15 cellular contexts compared by ENCODE assay signal in the genomic region with DNA sequence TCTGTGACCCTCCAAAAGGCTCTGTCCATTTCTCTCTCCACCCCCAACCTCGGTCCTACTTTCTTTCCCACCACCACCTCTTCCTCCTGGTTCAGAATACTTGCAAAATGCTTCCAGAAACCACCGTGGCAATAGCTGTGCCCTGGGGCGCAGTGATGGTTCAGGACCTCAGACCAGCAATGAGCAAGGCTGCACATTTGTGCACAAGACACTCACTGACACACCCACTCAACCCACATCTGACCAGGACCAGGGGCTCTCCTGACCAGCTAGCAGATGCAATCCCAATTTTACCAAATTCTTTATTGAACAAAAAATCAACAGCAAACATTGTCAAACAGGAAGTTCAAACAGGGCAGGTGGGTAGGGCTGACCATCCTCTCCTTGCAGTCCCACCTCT. TPM values are rescaled to one million over a fixed set of nuclear protein-coding genes. Genes with fewer than 3 reads are reported as not detected.
DNase-seq lines count a peak whose midpoint lies in the region; ATAC-seq, FAIRE-seq and TF ChIP-seq lines count a peak whose summit lies in the region.
"Had no signal": no experiment of that assay in that cellular context is flagged by ENCODE, and none has a peak within 500 bp of the region (broad histone marks: within the 10 kb centered on the region; RNA-seq: fewer than 3 reads in every experiment).

No MANE protein-coding gene starts in this region.

- no peak for TF ChIP-seq POLR2A in right lobe of liver (IDR thresholded peaks at IDR 0.05)
- TF ChIP-seq POLR2A in HepG2 (IDR thresholded peaks at IDR 0.05; ENCODE audit: insufficient read depth in 1 of 2, low read depth in 2 of 2, low read length in 2 of 2), result no peak

- intact Hi-C loops in right lobe of liver (cut with DNase I) (loop anchor here (2.0 to 5.0 kb wide), 2 partner anchors 128 to 129 kb away; no protein-coding TSS in a partner anchor), HepG2 (cut with micrococcal nuclease; ENCODE audit: unreplicated experiment) (no loop called here)

- H3K27ac ChIP-seq in right lobe of liver (no peak overlapping the region), HepG2 (ENCODE audit: extremely low read length, insufficient read depth, low read length) (no peak overlapping the region)

- BruUV-seq in HepG2 (replicated peaks; lab: Mats Ljungman, UMichigan), result no TSS peak

- H3K4me1 ChIP-seq in right lobe of liver (no peaks in the 10 kb centered on the region), HepG2 (ENCODE audit: insufficient read depth, low read length) (peaks cover 22% of the 10 kb centered on the region), adipocyte (ENCODE audit: control insufficient read depth, insufficient read depth, low read length) (peaks cover 13% of the 10 kb centered on the region)

- no peak for TF ChIP-seq RAD21 in HepG2 (CRISPR knock-in tag; IDR thresholded peaks at IDR 0.05)

- H3K9me3 ChIP-seq in right lobe of liver (no peaks in the 10 kb centered on the region), HepG2 (ENCODE audit: low read length) (no peaks in the 10 kb centered on the region), adipocyte (ENCODE audit: control insufficient read depth, low read length) (no peaks in the 10 kb centered on the region)
- H3K9me3 ChIP-seq: esophagus squamous epithelium had no signal

- ATAC-seq in right lobe of liver (no peak), HepG2 (no peak), GM19467 (IDR thresholded peaks at IDR 0.05; ENCODE audit: unreplicated experiment) (no peak)

- no peak for FAIRE-seq in HepG2 (lab: Jason Lieb, UNC)
- FAIRE-seq in urothelium cell line (lab: Jason Lieb, UNC), result peak; percentile 37
- FAIRE-seq: D721Med, keratinocyte had no signal

- H3K36me3 ChIP-seq in right lobe of liver (no peaks in the 10 kb centered on the region), HepG2 (replicated peaks in 1 of 2; ENCODE audit: control insufficient read depth in 1 of 2, insufficient read depth in 2 of 2, low read length in 2 of 2) (no peaks in the 10 kb centered on the region), adipocyte (ENCODE audit: control insufficient read depth, insufficient read depth, low read length, severe bottlenecking) (no peaks in the 10 kb centered on the region)
- H3K36me3 ChIP-seq: esophagus squamous epithelium had no signal

- CTCF ChIA-PET in HepG2 (lab: Yijun Ruan, JAX; ENCODE audit: low intra/inter-chr PET ratio, low total read pairs), result interaction anchor here (1.1 kb wide), 1 partner anchor 25 kb away, joined by 5 read pairs; no protein-coding TSS in a partner anchor

- DNase-seq in right lobe of liver (peak; percentile 10 to 38 (median 23)), HepG2 (ENCODE audit: low spot score) (no peak), adipocyte (ENCODE audit: low read depth) (no peak), mesenteric fat pad (ENCODE audit: low spot score) (peak; percentile 72), urothelium cell line (ENCODE audit: low spot score) (no peak), NCI-H128 (lab: John Stamatoyannopoulos, UW; ENCODE audit: unreplicated experiment) (no peak), NCI-H69 (lab: John Stamatoyannopoulos, UW) (no peak)
- DNase-seq: activated CD4-positive, CD25-positive, alpha-beta regulatory T cell; dermis blood vessel endothelial cell; esophagus squamous epithelium; NCI-H2107; NCI-H526 treated with DMSO at 0.1 percent for 48 hours had no signal

- H3K4me2 ChIP-seq in HepG2 (ENCODE audit: low read depth, low read length), result no peak overlapping the region

- H3K79me2 ChIP-seq in HepG2 (ENCODE audit: insufficient read depth, low read length), result no peaks in the 10 kb centered on the region

- H3K4me3 ChIP-seq in right lobe of liver, result no peak overlapping the region
- no peak overlapping the region for H3K4me3 ChIP-seq in HepG2 (replicated peaks in 1 of 3; ENCODE audit: insufficient read depth in 1 of 3, low read depth in 2 of 3, low read length in 3 of 3)
- no peak overlapping the region for H3K4me3 ChIP-seq in adipocyte (ENCODE audit: low read length)
- H3K4me3 ChIP-seq: esophagus squamous epithelium had no signal

- no peaks in the 10 kb centered on the region for H3K27me3 ChIP-seq in right lobe of liver
- H3K27me3 ChIP-seq in HepG2 (ENCODE audit: control insufficient read depth in 1 of 2, insufficient read depth in 2 of 2, low read length in 2 of 2), result peaks cover 3 to 19% of the 10 kb centered on the region in 2 experiments; a peak in 2 of 5 replicates
- H3K27me3 ChIP-seq in adipocyte (replicated peaks; ENCODE audit: control insufficient read depth, insufficient read depth, low read length), result no peaks in the 10 kb centered on the region

- in situ Hi-C loops in HepG2 (cut with HindIII; ENCODE audit: extremely low pct_ligation_motif_present, low pct_unique_long_range_greater_than_20kb), result no loop called here

- WGBS in right lobe of liver (ENCODE audit: insufficient coverage, low coverage, low lambda C conversion rate, missing lambda C conversion rate), result 60% methylated on average over 3 of the region's 3 CpGs
- WGBS in HepG2 (ENCODE audit: low lambda C conversion rate), result 29% methylated on average over 3 of the region's 3 CpGs

- TF ChIP-seq EP300 in HepG2 (IDR thresholded peaks at IDR 0.05; ENCODE audit: low read depth in 2 of 2, low read length in 2 of 2) (no peak), HepG2 (CRISPR knock-in tag; IDR thresholded peaks at IDR 0.05; ENCODE audit: borderline replicate concordance) (no peak)

- H3K9ac ChIP-seq in HepG2 (ENCODE audit: insufficient read depth, low read depth, low read length) (no peak overlapping the region), adipocyte (ENCODE audit: low read length) (peak overlapping the region; percentile 63)

- no peaks in the 10 kb centered on the region for H4K20me1 ChIP-seq in HepG2 (ENCODE audit: insufficient read depth, low read length)

- H2AFZ ChIP-seq in HepG2 (ENCODE audit: low read length), result no peak overlapping the region

- POLR2A ChIA-PET in HepG2 (lab: Yijun Ruan, JAX), result no interaction called here

- no peak for TF ChIP-seq CTCF in right lobe of liver (IDR thresholded peaks at IDR 0.05)
- no peak for TF ChIP-seq CTCF in HepG2 (CRISPR knock-in tag; IDR thresholded peaks at IDR 0.05)

TF ChIP-seq in HepG2, 621 proteins besides CTCF, POLR2A, EP300 and RAD21 (continues in another document):
- no peak for TF ChIP-seq ZNF792 (CRISPR knock-in tag; IDR thresholded peaks at IDR 0.05)

RNA-seq across cellular contexts. Expression of a gene that starts 25.7 kb away (rescaled TPM):
- total RNA-seq in right lobe of liver (under 1 TPM in 4 of 6 experiments, not detected in 2; 0.15 to 0.74 (median 0.36) TPM), HepG2 (2016; rRNA removed; fragmentation: Illumina TruSeq; extraction: Trizol) (0.08 and 0.24 TPM in 2 replicates), mesenteric fat pad (9.5 TPM)
- total RNA-seq in HepG2 (2016; cell fraction: cytosol; rRNA removed; fragmentation: Illumina TruSeq; extraction: Trizol; ENCODE audit: low read depth), result not detected in 2 replicates
- 0.12 and 0.15 TPM in 2 replicates for total RNA-seq in HepG2 (2016; cell fraction: insoluble cytoplasmic fraction; rRNA removed; fragmentation: Illumina TruSeq; extraction: Trizol)
- 0.09 and 0.17 TPM in 2 replicates for total RNA-seq in HepG2 (2016; cell fraction: membrane; rRNA removed; fragmentation: Illumina TruSeq; extraction: Trizol)
- 0.09 TPM in 1 of 2 replicates, not detected in the other for total RNA-seq in HepG2 (2016; cell fraction: nucleus; rRNA removed; fragmentation: Illumina TruSeq; extraction: Trizol)
- 0.26 and 0.29 TPM in 2 replicates for polyA plus RNA-seq in HepG2 (2011; rRNA removed)
- polyA plus RNA-seq in HepG2 (2011; cell fraction: cytosol; rRNA removed), result 0.09 and 0.24 TPM in 2 replicates
- polyA plus RNA-seq in HepG2 (2011; cell fraction: nucleus; rRNA removed), result 0.57 and 0.74 TPM in 2 replicates
- polyA plus RNA-seq in HepG2 (2012), result 0.07 and 0.09 TPM in 2 replicates
- not detected in 2 replicates for polyA plus RNA-seq in HepG2 (2016; cell fraction: cytosol; fragmentation: Illumina TruSeq; extraction: Trizol; ENCODE audit: low read depth)
- polyA plus RNA-seq in HepG2 (2016; cell fraction: insoluble cytoplasmic fraction; fragmentation: Illumina TruSeq; extraction: Trizol; ENCODE audit: low read depth), result 0.24 TPM in 1 of 2 replicates, not detected in the other
- 0.12 TPM in 1 of 2 replicates, not detected in the other for polyA plus RNA-seq in HepG2 (2016; cell fraction: membrane; fragmentation: Illumina TruSeq; extraction: Trizol; ENCODE audit: low read depth)
- polyA plus RNA-seq in HepG2 (2016; cell fraction: nucleus; fragmentation: Illumina TruSeq; extraction: Trizol; ENCODE audit: insufficient read depth, low read depth), result 0.65 and 1.1 TPM in 2 replicates
- 1.4 and 1.6 TPM in 2 replicates for polyA minus RNA-seq in HepG2 (2011; rRNA and poly(A)+ RNA removed; ENCODE audit: low replicate concordance)
- not detected in 2 replicates for polyA minus RNA-seq in HepG2 (2011; cell fraction: cytosol; rRNA and poly(A)+ RNA removed)
- not detected in 2 replicates for polyA minus RNA-seq in HepG2 (2011; cell fraction: nucleus; rRNA and poly(A)+ RNA removed)

RNA-seq across cellular contexts. Expression of a gene that starts 26.0 kb away (rescaled TPM):
- under 1 TPM in 2 of 6 experiments, not detected in 4; 0.06 TPM for total RNA-seq in right lobe of liver
- 0.09 TPM in 1 of 2 replicates, not detected in the other for total RNA-seq in HepG2 (2016; rRNA removed; fragmentation: Illumina TruSeq; extraction: Trizol)
- not detected in 2 replicates for total RNA-seq in HepG2 (2016; cell fraction: cytosol; rRNA removed; fragmentation: Illumina TruSeq; extraction: Trizol; ENCODE audit: low read depth)
- total RNA-seq in HepG2 (2016; cell fraction: insoluble cytoplasmic fraction; rRNA removed; fragmentation: Illumina TruSeq; extraction: Trizol), result 0.04 TPM in 1 of 2 replicates, not detected in the other
- total RNA-seq in HepG2 (2016; cell fraction: membrane; rRNA removed; fragmentation: Illumina TruSeq; extraction: Trizol), result not detected in 2 replicates
- total RNA-seq in HepG2 (2016; cell fraction: nucleus; rRNA removed; fragmentation: Illumina TruSeq; extraction: Trizol), result 0.09 TPM in 1 of 2 replicates, not detected in the other
- 0.03 TPM in 1 of 2 replicates, not detected in the other for polyA plus RNA-seq in HepG2 (2011; rRNA removed)
- 0.04 TPM in 1 of 2 replicates, not detected in the other for polyA plus RNA-seq in HepG2 (2011; cell fraction: cytosol; rRNA removed)
- 0.14 and 0.31 TPM in 2 replicates for polyA plus RNA-seq in HepG2 (2011; cell fraction: nucleus; rRNA removed)
- polyA plus RNA-seq in HepG2 (2012), result 0.07 TPM in 1 of 2 replicates, not detected in the other
- not detected in 2 replicates for polyA plus RNA-seq in HepG2 (2016; cell fraction: cytosol; fragmentation: Illumina TruSeq; extraction: Trizol; ENCODE audit: low read depth)
- polyA plus RNA-seq in HepG2 (2016; cell fraction: insoluble cytoplasmic fraction; fragmentation: Illumina TruSeq; extraction: Trizol; ENCODE audit: low read depth), result not detected in 2 replicates
- polyA plus RNA-seq in HepG2 (2016; cell fraction: membrane; fragmentation: Illumina TruSeq; extraction: Trizol; ENCODE audit: low read depth), result not detected in 2 replicates
- polyA plus RNA-seq in HepG2 (2016; cell fraction: nucleus; fragmentation: Illumina TruSeq; extraction: Trizol; ENCODE audit: insufficient read depth, low read depth), result 0.29 TPM in 1 of 2 replicates, not detected in the other
- 2.1 TPM in 1 of 2 replicates, not detected in the other for polyA minus RNA-seq in HepG2 (2011; rRNA and poly(A)+ RNA removed; ENCODE audit: low replicate concordance)
- not detected in 2 replicates for polyA minus RNA-seq in HepG2 (2011; cell fraction: cytosol; rRNA and poly(A)+ RNA removed)
- not detected in 2 replicates for polyA minus RNA-seq in HepG2 (2011; cell fraction: nucleus; rRNA and poly(A)+ RNA removed)
- total RNA-seq in mesenteric fat pad, result 3.9 TPM

Comparison
In these comparisons a context has a peak if more than half of its experiments do, and no peak if none do; other contexts are left out.
1. DNase-seq: peak in right lobe of liver (3 of 3) and mesenteric fat pad (single experiment); none in HepG2 (single experiment), adipocyte (single experiment), urothelium cell line (single experiment), NCI-H128 (single experiment) and NCI-H69 (single experiment).